In the genomic region with DNA sequence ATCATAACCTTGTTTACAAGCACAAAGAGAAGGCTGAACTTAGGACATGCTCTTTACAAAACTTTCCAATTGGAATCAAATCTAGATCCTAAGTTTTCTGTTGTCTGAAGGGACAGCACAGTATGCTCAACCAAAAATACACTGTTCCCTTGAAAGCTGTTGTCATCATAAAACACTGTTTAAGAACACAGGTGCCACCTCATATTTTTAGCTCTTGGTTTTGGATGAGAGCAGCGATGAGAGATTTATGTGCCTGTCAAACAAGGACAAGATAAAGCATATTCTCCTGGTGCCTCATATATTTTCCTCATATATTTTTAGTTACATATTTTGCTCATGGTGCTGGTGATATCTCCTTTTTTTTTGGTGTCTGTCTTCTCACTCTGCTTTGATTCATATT, we compare ENCODE assay signal across 18 cellular contexts.
"Had no signal": no experiment of that assay in that cellular context is flagged by ENCODE, and none has a peak within 500 bp of the region (broad histone marks: within the 10 kb centered on the region; RNA-seq: fewer than 3 reads in every experiment).

No MANE protein-coding gene starts in this region.

- ATAC-seq: foreskin keratinocyte, gastroesophageal sphincter, left colon, left lobe of liver, left ventricle myocardium superior, lower lobe of right lung had no signal

- H3K27me3 ChIP-seq: dorsolateral prefrontal cortex, esophagus muscularis mucosa, foreskin keratinocyte, gastroesophageal sphincter, hepatocyte had no signal

- H3K36me3 ChIP-seq: esophagus muscularis mucosa, gastroesophageal sphincter, lower lobe of right lung had no signal

- H3K9me3 ChIP-seq: esophagus muscularis mucosa, gastroesophageal sphincter, lower lobe of right lung had no signal

- H3K4me2 ChIP-seq: hepatocyte had no signal

- DNase-seq: dermis blood vessel endothelial cell; dorsolateral prefrontal cortex; effector CD4-positive, alpha-beta T cell; effector memory CD4-positive, alpha-beta T cell; foreskin keratinocyte; hypothalamus; immature natural killer cell; left colon; left ventricle myocardium superior; lower lobe of right lung; mesendoderm; midbrain; naive B cell had no signal

- H3K27ac ChIP-seq: coronary artery, esophagus muscularis mucosa, foreskin keratinocyte, gastroesophageal sphincter, hepatocyte, lower lobe of right lung had no signal

- H2AFZ ChIP-seq: hepatocyte had no signal

- H3K4me3 ChIP-seq: coronary artery, dorsolateral prefrontal cortex, esophagus muscularis mucosa, gastroesophageal sphincter, hepatocyte, lower lobe of right lung had no signal

- H3K4me1 ChIP-seq: esophagus muscularis mucosa, foreskin keratinocyte, gastroesophageal sphincter, lower lobe of right lung had no signal
